8 cellular contexts compared by ENCODE assay signal in the genomic region with DNA sequence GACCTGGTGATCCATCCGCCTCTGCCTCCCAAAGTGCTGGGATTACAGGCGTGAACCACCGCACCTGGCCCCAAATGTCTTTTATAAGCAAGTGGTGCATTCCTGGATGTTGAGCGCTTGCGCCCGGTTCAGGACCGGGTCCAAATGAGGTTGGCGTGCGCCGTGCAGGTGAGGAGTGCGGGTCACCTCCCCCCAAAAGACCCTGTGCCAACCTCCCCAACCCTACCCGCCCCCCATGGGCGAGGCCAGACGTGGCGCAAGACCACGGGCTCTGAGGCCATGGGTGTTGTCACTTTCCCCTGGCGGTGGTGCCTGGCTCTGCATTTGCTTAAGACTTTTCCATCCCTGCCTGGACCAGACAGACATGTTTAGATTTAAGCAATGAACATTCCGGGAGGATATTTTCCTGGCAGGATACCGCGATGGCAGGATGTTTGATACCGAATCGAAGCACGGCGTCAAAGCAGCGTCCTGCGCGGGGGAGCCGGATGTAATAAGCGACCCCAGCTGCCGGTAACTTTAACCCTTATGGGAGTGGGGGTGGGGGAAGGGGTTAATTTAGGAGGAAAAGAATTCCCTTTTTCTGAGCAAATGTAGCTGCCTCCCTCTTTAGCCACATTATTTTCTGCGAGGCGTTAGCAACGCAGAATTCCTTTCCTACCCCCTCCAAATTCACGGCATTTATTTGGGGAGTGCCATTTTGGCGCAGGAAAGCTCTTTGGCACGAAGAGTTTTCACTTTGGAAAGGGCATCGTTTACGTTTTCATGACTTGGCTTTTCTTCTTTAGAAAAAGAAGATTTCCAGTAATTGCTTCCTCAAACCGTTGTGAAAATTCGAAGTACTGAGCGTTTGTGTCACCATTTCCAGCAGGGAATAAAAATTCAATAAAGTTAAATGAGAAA. TPM values are rescaled to one million over a fixed set of nuclear protein-coding genes. Genes with fewer than 3 reads are reported as not detected.
DNase-seq lines count a peak whose midpoint lies in the region; ATAC-seq and TF ChIP-seq lines count a peak whose summit lies in the region.

No MANE protein-coding gene starts in this region.

- no peak for TF ChIP-seq POLR2A in stomach (IDR thresholded peaks at IDR 0.05)

- H3K36me3 Mint-ChIP-seq in activated CD8-positive, alpha-beta T cell treated with anti-CD3 and anti-CD28 coated beads for 36 hours (ENCODE audit: low read depth) = peaks cover 10% of the 10 kb centered on the region
- H3K36me3 Mint-ChIP-seq in endothelial cell (ENCODE audit: low read depth, unreplicated experiment) = peaks cover 1% of the 10 kb centered on the region

- peak overlapping the region; percentile 98 for H3K27ac Mint-ChIP-seq in activated CD8-positive, alpha-beta T cell treated with anti-CD3 and anti-CD28 coated beads for 36 hours
- no peak overlapping the region for H3K27ac Mint-ChIP-seq in endothelial cell (ENCODE audit: unreplicated experiment)

- DNase-seq in DMS53 (lab: John Stamatoyannopoulos, UW) (peak; percentile 93), H7 (peak; percentile 84), NCI-H226 (peak; percentile 39), endothelial cell (ENCODE audit: low spot score) (peak; percentile 68), mucosa of descending colon (peak; percentile 70 to 78 (median 70)), stomach (peak; percentile 41), NCI-H128 (lab: John Stamatoyannopoulos, UW; ENCODE audit: unreplicated experiment) (no peak)
- DNase-seq in activated CD8-positive, alpha-beta T cell treated with anti-CD3 and anti-CD28 coated beads for 36 hours = peak; percentile 81

- H3K4me1 ChIP-seq in mucosa of descending colon (ENCODE audit: low read depth) = peaks cover 23% of the 10 kb centered on the region
- H3K4me1 ChIP-seq in stomach = peaks cover 9 to 47% (median 41%) of the 10 kb centered on the region in 4 donors

- peak; percentile 12 for ATAC-seq in activated CD8-positive, alpha-beta T cell treated with anti-CD3 and anti-CD28 coated beads for 36 hours
- peak; percentile 31 for ATAC-seq in mucosa of descending colon

- peak overlapping the region; percentile 98 for H3K4me3 Mint-ChIP-seq in activated CD8-positive, alpha-beta T cell treated with anti-CD3 and anti-CD28 coated beads for 36 hours
- peak overlapping the region; percentile 94 for H3K4me3 Mint-ChIP-seq in endothelial cell (ENCODE audit: unreplicated experiment)

- WGBS in stomach, 5 donors = 8 to 10% (median 9%) methylated on average over 39 to 41 of the region's 41 CpGs

- H3K27me3 Mint-ChIP-seq in activated CD8-positive, alpha-beta T cell treated with anti-CD3 and anti-CD28 coated beads for 36 hours = peaks cover 2% of the 10 kb centered on the region
- H3K27me3 Mint-ChIP-seq in endothelial cell (ENCODE audit: unreplicated experiment) = peaks cover 13% of the 10 kb centered on the region

- intact Hi-C loops in activated CD8-positive, alpha-beta T cell treated with anti-CD3 and anti-CD28 coated beads for 36 hours (cut with micrococcal nuclease) = loop anchor here (5.0 kb wide), 1 partner anchor 52 kb away; a partner anchor contains a TSS
- intact Hi-C loops in mucosa of descending colon (cut with DNase I, micrococcal nuclease) (no loop called here), stomach (cut with DNase I; ENCODE audit: low total_unique reads) (no loop called here)

- H3K9me3 Mint-ChIP-seq in activated CD8-positive, alpha-beta T cell treated with anti-CD3 and anti-CD28 coated beads for 36 hours = no peaks in the 10 kb centered on the region
- H3K9me3 Mint-ChIP-seq in endothelial cell (ENCODE audit: unreplicated experiment) = no peaks in the 10 kb centered on the region

- TF ChIP-seq EP300 in stomach (IDR thresholded peaks at IDR 0.05) = no peak

- POLR2A ChIA-PET in activated CD8-positive, alpha-beta T cell treated with anti-CD3 and anti-CD28 coated beads for 36 hours (lab: Charles Lee) = interaction anchor here (0.6 to 4.2 kb wide), 12 partner anchors 14 to 53 kb away, joined by 3 to 22 read pairs (median 4); a partner anchor contains a TSS

- H3K27me3 ChIP-seq in H7 (ENCODE audit: control insufficient read depth, insufficient read depth, low read length) (peaks cover 17% of the 10 kb centered on the region), stomach (peaks cover 0 to 90% (median 46%) of the 10 kb centered on the region in 3 donors)

- peak overlapping the region in 4 of 5 donors; percentile 77 to 89 (median 85) for H3K27ac ChIP-seq in stomach

- H3K4me1 Mint-ChIP-seq in activated CD8-positive, alpha-beta T cell treated with anti-CD3 and anti-CD28 coated beads for 36 hours (ENCODE audit: low read depth) = peaks cover 29% of the 10 kb centered on the region
- H3K4me1 Mint-ChIP-seq in endothelial cell (ENCODE audit: unreplicated experiment) = peaks cover 19% of the 10 kb centered on the region

- CTCF ChIA-PET in activated CD8-positive, alpha-beta T cell treated with anti-CD3 and anti-CD28 coated beads for 36 hours (lab: Charles Lee) = interaction anchor here (0.6 to 4.1 kb wide), 17 partner anchors 9 to 457 kb away, joined by 3 to 16 read pairs (median 3); a partner anchor contains a TSS

- no peaks in the 10 kb centered on the region for H3K9me3 ChIP-seq in mucosa of descending colon
- no peaks in the 10 kb centered on the region for H3K9me3 ChIP-seq in stomach

- TF ChIP-seq CTCF in activated CD8-positive, alpha-beta T cell treated with anti-CD3 and anti-CD28 coated beads for 36 hours (IDR thresholded peaks at IDR 0.05) = peak; percentile 89
- peak; percentile 98 for TF ChIP-seq CTCF in endothelial cell (IDR thresholded peaks at IDR 0.05; ENCODE audit: unreplicated experiment)
- peak; percentile 59 for TF ChIP-seq CTCF in mucosa of descending colon (IDR thresholded peaks at IDR 0.05)
- TF ChIP-seq CTCF in stomach (IDR thresholded peaks at IDR 0.05) = peak in 3 of 7 experiments; percentile 50 to 74 (median 65)

- no peaks in the 10 kb centered on the region for H3K36me3 ChIP-seq in H7 (replicated peaks; ENCODE audit: control insufficient read depth, insufficient read depth, low read length)
- H3K36me3 ChIP-seq in mucosa of descending colon (ENCODE audit: low read depth) = no peaks in the 10 kb centered on the region
- H3K36me3 ChIP-seq in stomach = no peaks in the 10 kb centered on the region

- H3K4me3 ChIP-seq in H7 (ENCODE audit: insufficient read depth, low read depth, low read length) = peak overlapping the region; percentile 75
- no peak overlapping the region for H3K4me3 ChIP-seq in mucosa of descending colon
- H3K4me3 ChIP-seq in stomach = peak overlapping the region; percentile 42 to 52 (median 48)

RNA-seq across cellular contexts. Expression of a gene that starts 27.8 kb away (rescaled TPM):
- total RNA-seq in H7 (2014; rRNA removed; shearing (Covaris generic)) = 175 and 183 TPM in 2 replicates
- 100 to 1,000 TPM; 147 TPM for total RNA-seq in activated CD8-positive, alpha-beta T cell treated with anti-CD3 and anti-CD28 coated beads for 36 hours
- total RNA-seq in endothelial cell (ENCODE audit: unreplicated experiment) (153 TPM), mucosa of descending colon (10 to 100 TPM; 67.7 to 84.0 (median 68.4) TPM), stomach (10 to 100 TPM in 3 of 5 donors, 1 to 10 TPM in 2; 8.9 to 44.6 (median 16.2) TPM)
- 10 to 100 TPM; 27.0 to 31.7 (median 29.6) TPM for polyA plus RNA-seq in stomach

RNA-seq across cellular contexts. Expression of a gene that starts 42.7 kb away (rescaled TPM):
- total RNA-seq in H7 (2014; rRNA removed; shearing (Covaris generic)) = 4.9 and 5.6 TPM in 2 replicates
- 1 to 10 TPM; 1.9 to 2.7 TPM for total RNA-seq in activated CD8-positive, alpha-beta T cell treated with anti-CD3 and anti-CD28 coated beads for 36 hours
- total RNA-seq in endothelial cell (ENCODE audit: unreplicated experiment) = 2.3 TPM
- total RNA-seq in mucosa of descending colon = under 1 TPM in 2 of 3 donors, not detected in 1; 0.39 to 0.76 TPM
- 1 to 10 TPM in 3 of 5 donors, not detected in 2; 1.8 to 6.2 (median 5.3) TPM for total RNA-seq in stomach
- polyA plus RNA-seq in stomach = 1 to 10 TPM in 2 of 3 donors, not detected in 1; 1.2 to 1.7 TPM

RNA-seq across cellular contexts. Expression of a gene that starts 52.7 kb away (rescaled TPM):
- total RNA-seq in H7 (2014; rRNA removed; shearing (Covaris generic)) = 39.0 and 50.2 TPM in 2 replicates
- 10 to 100 TPM; 30.7 to 32.1 TPM for total RNA-seq in activated CD8-positive, alpha-beta T cell treated with anti-CD3 and anti-CD28 coated beads for 36 hours
- total RNA-seq in endothelial cell (ENCODE audit: unreplicated experiment) = 39.9 TPM
- total RNA-seq in mucosa of descending colon = 10 to 100 TPM; 32.1 to 40.4 (median 35.0) TPM
- 100 to 1,000 TPM in 1 of 5 donors, 10 to 100 TPM in 3, 1 to 10 TPM in 1; 7.1 to 163 (median 23.9) TPM for total RNA-seq in stomach
- 10 to 100 TPM in 2 of 3 donors, 1 to 10 TPM in 1; 9.4 to 15.7 (median 10.8) TPM for polyA plus RNA-seq in stomach
